In the genomic region with DNA sequence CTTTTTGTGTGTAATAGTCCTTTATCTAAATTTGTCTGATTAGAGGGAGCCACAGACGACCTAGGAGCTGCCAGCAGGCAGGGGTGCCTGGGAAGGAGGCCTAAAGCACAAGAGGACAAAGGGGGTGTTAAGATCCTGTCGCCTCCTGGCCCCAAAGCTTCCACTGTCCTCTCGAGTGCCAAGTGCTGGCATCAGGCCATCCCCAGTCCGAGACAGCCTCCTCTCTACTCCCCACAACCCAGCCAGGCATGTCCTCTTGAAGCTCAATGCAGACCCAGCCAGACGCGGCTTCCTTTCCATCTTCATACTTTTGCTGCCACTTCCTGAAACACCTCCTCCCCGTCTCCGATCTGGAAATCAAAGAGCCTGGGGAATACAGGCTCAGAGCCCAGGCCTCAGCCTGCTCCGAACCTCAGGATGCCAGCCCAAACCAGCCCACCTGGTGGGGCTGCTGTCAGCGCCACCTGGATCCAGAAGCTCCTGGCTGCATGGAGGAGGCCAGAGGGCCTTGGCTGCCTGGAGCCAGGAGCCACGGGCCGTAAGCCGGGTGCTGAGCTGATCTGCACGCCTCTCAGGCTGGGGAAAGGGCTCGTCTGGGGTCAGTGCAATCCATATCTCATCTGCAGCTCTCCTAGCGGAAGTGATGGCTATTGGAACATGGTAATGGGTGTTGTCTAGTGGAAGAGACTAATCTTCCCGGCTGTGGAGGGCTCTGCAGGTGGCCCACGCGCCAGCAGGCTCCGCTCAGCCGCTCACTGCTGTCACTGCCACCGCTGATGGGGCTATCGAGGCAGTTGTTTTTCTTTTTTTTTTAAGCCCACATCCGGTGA, we compare ENCODE assay signal across 22 cellular contexts.
A peak's percentile ranks its signal among the peaks of the same experiment; 100 is the strongest.
DNase-seq lines count a peak whose midpoint lies in the region; ATAC-seq and TF ChIP-seq lines count a peak whose summit lies in the region.
"Had no signal": no experiment of that assay in that cellular context is flagged by ENCODE, and none has a peak within 500 bp of the region (broad histone marks: within the 10 kb centered on the region; RNA-seq: fewer than 3 reads in every experiment).

No MANE protein-coding gene starts in this region.

- peaks cover 0 to 5% (median 0%) of the 10 kb centered on the region in 3 donors for H3K27me3 ChIP-seq in psoas muscle (ENCODE audit: insufficient read depth in 3 of 3, low read length in 2 of 3)

- WGBS in psoas muscle, 3 donors, result 68 to 74% (median 68%) methylated on average over 24 of the region's 24 CpGs

- ATAC-seq in psoas muscle (no peak), HG03469 (IDR thresholded peaks at IDR 0.05; ENCODE audit: unreplicated experiment) (no peak)
- ATAC-seq: activated CD8-positive, alpha-beta memory T cell treated with anti-CD3 and anti-CD28 coated beads, Interleukin-2, amount 10 ng/mL, durations not matched to agents 7 days and 5 days; activated naive CD4-positive, alpha-beta T cell treated with anti-CD3 and anti-CD28 coated beads, Interleukin-2, amount 50 U/mL, for 72 hours; left lung; natural killer cell treated with Interleukin-12 subunit alpha and Interleukin-12 subunit beta and Interleukin-15 and Interleukin-18, amount 100 ng/mL, for 72 hours; stimulated activated naive B cell treated with anti-CD40 and anti-IgM and Interleukin-4, amounts not matched to agents 10 μg/mL and 1 μg/mL and 100 μg/mL, for 72 hours had no signal

- H3K27ac ChIP-seq in psoas muscle, result no peak overlapping the region
- H3K27ac ChIP-seq: dorsolateral prefrontal cortex, left lung, PC-9 had no signal

- no peaks in the 10 kb centered on the region for H3K36me3 ChIP-seq in psoas muscle (ENCODE audit: insufficient read depth in 1 of 2, low read depth in 1 of 2)
- H3K36me3 ChIP-seq: left lung had no signal

- in situ Hi-C loops in G401 (cut with HindIII; ENCODE audit: low sequenced_read_pairs), result no loop called here

- no peaks in the 10 kb centered on the region for H3K9me3 ChIP-seq in psoas muscle
- H3K9me3 ChIP-seq: left lung had no signal

- no peak for TF ChIP-seq CTCF in psoas muscle (IDR thresholded peaks at IDR 0.05)

- DNase-seq in DMS79 (lab: John Stamatoyannopoulos, UW) (peak; percentile 78), G401 (ENCODE audit: low spot score) (peak; percentile 69), NCI-H524 treated with DMSO at 0.1 percent for 48 hours (lab: John Stamatoyannopoulos, UW) (peak; percentile 44), medulla oblongata (ENCODE audit: extremely low spot score) (peak; percentile 23), psoas muscle (no peak), A172 (ENCODE audit: low spot score) (no peak)
- DNase-seq: activated CD4-positive, alpha-beta T cell treated with anti-CD3 and anti-CD28 coated beads, Interleukin-2, amount 10 ng/mL, durations not matched to agents 24 days and 14 days; activated CD8-positive, alpha-beta memory T cell treated with anti-CD3 and anti-CD28 coated beads, Interleukin-2, amount 10 ng/mL, durations not matched to agents 7 days and 5 days; aorta; CD8-positive, alpha-beta memory T cell; left lung; midbrain; NCI-H1105; NCI-H748 treated with DMSO at 0.1 percent for 48 hours; PC-9; SIG-M5; stimulated activated CD4-positive, alpha-beta T cell treated with anti-CD3 and anti-CD28 coated beads, Interleukin-1b, Interleukin-23, amount 100 ng/mL, for 48 hours; stimulated activated naive B cell treated with anti-CD40 and anti-IgM and Interleukin-4, amounts not matched to agents 10 μg/mL and 1 μg/mL and 100 μg/mL, for 72 hours had no signal

- no peak overlapping the region for H3K4me3 ChIP-seq in psoas muscle
- H3K4me3 ChIP-seq: dorsolateral prefrontal cortex, left lung, PC-9 had no signal

- intact Hi-C loops in psoas muscle (cut with DNase I), result no loop called here

- no peaks in the 10 kb centered on the region for H3K4me1 ChIP-seq in psoas muscle
- H3K4me1 ChIP-seq: left lung had no signal

Comparison
In these comparisons a context has a peak if more than half of its experiments do, and no peak if none do; other contexts are left out.
1. DNase-seq: peak in DMS79 (single experiment), G401 (single experiment), NCI-H524 treated with DMSO at 0.1 percent for 48 hours (single experiment) and medulla oblongata (single experiment); none in psoas muscle (0 of 2) and A172 (single experiment).